Comparison of ENCODE assay signal across 9 cellular contexts in the genomic region with DNA sequence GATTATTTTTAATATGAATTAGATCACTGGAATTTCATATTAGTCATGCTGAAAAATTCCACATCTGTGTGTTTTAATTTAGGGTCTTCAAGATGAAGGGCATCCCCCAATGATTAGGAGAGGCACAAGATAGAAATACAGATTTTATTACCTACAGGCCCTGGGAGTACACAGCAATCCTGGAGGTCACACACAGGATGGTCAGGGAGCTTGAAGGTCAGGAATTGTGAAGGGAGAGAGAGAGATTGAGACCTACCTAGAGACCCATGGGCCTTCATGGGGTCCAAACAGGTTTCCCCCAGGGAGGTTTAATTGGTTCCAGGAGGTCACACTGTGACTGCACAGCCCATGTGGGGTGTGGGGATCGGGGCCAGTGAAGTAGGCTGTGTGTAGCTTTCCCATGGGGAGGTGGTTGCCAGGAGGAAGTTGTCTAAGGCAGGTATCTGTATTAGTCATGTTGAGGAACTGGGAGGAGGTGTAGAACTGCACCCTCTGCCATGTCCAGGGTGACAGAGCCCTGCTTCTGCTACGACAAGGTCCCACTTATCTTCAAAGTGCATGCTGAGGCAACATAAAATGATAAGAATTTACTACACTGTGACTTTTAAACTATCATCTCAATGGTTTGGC. TPM values are rescaled to one million over a fixed set of nuclear protein-coding genes. Genes with fewer than 3 reads are reported as not detected.
DNase-seq lines count a peak whose midpoint lies in the region; ATAC-seq, FAIRE-seq and TF ChIP-seq lines count a peak whose summit lies in the region.
"Had no signal": no experiment of that assay in that cellular context is flagged by ENCODE, and none has a peak within 500 bp of the region (broad histone marks: within the 10 kb centered on the region; RNA-seq: fewer than 3 reads in every experiment).

No MANE protein-coding gene starts in this region.

- no peak for FAIRE-seq in small intestine (lab: Jason Lieb, UNC)
- FAIRE-seq: islet of Langerhans had no signal

- ATAC-seq in HG03060 (IDR thresholded peaks at IDR 0.05; ENCODE audit: low read depth, unreplicated experiment), result peak; percentile 86
- ATAC-seq in WTC11, result no peak

- H3K36me3 Mint-ChIP-seq in activated naive CD4-positive, alpha-beta T cell treated with anti-CD3 and anti-CD28 coated beads, Interleukin-2, amount 50 U/mL, for 24 hours, result peaks cover 18% of the 10 kb centered on the region
- H3K36me3 Mint-ChIP-seq in WTC11, result no peaks in the 10 kb centered on the region

- peak overlapping the region; percentile 51 for H3K4me3 Mint-ChIP-seq in activated naive CD4-positive, alpha-beta T cell treated with anti-CD3 and anti-CD28 coated beads, Interleukin-2, amount 50 U/mL, for 24 hours
- no peak overlapping the region for H3K4me3 Mint-ChIP-seq in WTC11

- H3K27ac ChIP-seq in small intestine (ENCODE audit: low read depth in 1 of 2, low read length in 1 of 2), result peak overlapping the region; percentile 54 to 78

- POLR2A ChIA-PET in WTC11 (lab: Charles Lee), result no interaction called here

- H3K27me3 ChIP-seq in small intestine (ENCODE audit: control insufficient read depth in 2 of 2, insufficient read depth in 2 of 2, low read length in 2 of 2) (no peaks in the 10 kb centered on the region), MG63 (no peaks in the 10 kb centered on the region)

- H3K36me3 ChIP-seq in small intestine (ENCODE audit: control insufficient read depth in 2 of 2, insufficient read depth in 2 of 2, low read length in 2 of 2) (no peaks in the 10 kb centered on the region), MG63 (peaks cover 3% of the 10 kb centered on the region)

- no peaks in the 10 kb centered on the region for H3K27me3 Mint-ChIP-seq in activated naive CD4-positive, alpha-beta T cell treated with anti-CD3 and anti-CD28 coated beads, Interleukin-2, amount 50 U/mL, for 24 hours
- no peaks in the 10 kb centered on the region for H3K27me3 Mint-ChIP-seq in WTC11 (ENCODE audit: low read depth)

- CTCF ChIA-PET in WTC11 (lab: Charles Lee), result interaction anchor here (1.9 kb wide), 1 partner anchor 32 kb away, joined by 7 read pairs; no protein-coding TSS in a partner anchor

- peak overlapping the region; percentile 81 for H3K27ac Mint-ChIP-seq in activated naive CD4-positive, alpha-beta T cell treated with anti-CD3 and anti-CD28 coated beads, Interleukin-2, amount 50 U/mL, for 24 hours
- H3K27ac Mint-ChIP-seq in WTC11, result 0 out of 2 replicates have a peak overlapping the region, but pooled peaks have one; percentile 48

- DNase-seq in activated naive CD4-positive, alpha-beta T cell (lab: John Stamatoyannopoulos, UW), result no peak
- DNase-seq in WTC11 (ENCODE audit: low spot score), result no peak
- peak; percentile 91 for DNase-seq in small intestine
- no peak for DNase-seq in MG63
- no peak for DNase-seq in dedifferentiated amniotic fluid mesenchymal stem cell (ENCODE audit: extremely low spot score)
- no peak for DNase-seq in NK-92 (lab: John Stamatoyannopoulos, UW; ENCODE audit: unreplicated experiment)

- no peak for TF ChIP-seq CTCF in WTC11 (IDR thresholded peaks at IDR 0.05)

- H3K4me1 Mint-ChIP-seq in activated naive CD4-positive, alpha-beta T cell treated with anti-CD3 and anti-CD28 coated beads, Interleukin-2, amount 50 U/mL, for 24 hours, result peaks cover 95% of the 10 kb centered on the region
- H3K4me1 Mint-ChIP-seq in WTC11, result peaks cover 85% of the 10 kb centered on the region

- WGBS in small intestine, 3 donors, result 18 to 39% (median 32%) methylated on average over 2 of the region's 2 CpGs

- no peaks in the 10 kb centered on the region for H3K9me3 Mint-ChIP-seq in activated naive CD4-positive, alpha-beta T cell treated with anti-CD3 and anti-CD28 coated beads, Interleukin-2, amount 50 U/mL, for 24 hours
- no peaks in the 10 kb centered on the region for H3K9me3 Mint-ChIP-seq in WTC11

- H3K4me1 ChIP-seq in small intestine (ENCODE audit: control insufficient read depth in 2 of 2, insufficient read depth in 1 of 2, low read depth in 1 of 2, low read length in 1 of 2), result peaks cover 3 to 18% of the 10 kb centered on the region in 2 donors

- no peak overlapping the region for H3K4me3 ChIP-seq in small intestine (ENCODE audit: low read depth in 1 of 2, low read length in 2 of 2)
- no peak overlapping the region for H3K4me3 ChIP-seq in MG63

- H3K9me3 ChIP-seq in small intestine (ENCODE audit: control insufficient read depth, low read depth), result no peaks in the 10 kb centered on the region
- H3K9me3 ChIP-seq in MG63, result no peaks in the 10 kb centered on the region

TF ChIP-seq in WTC11, 78 proteins besides CTCF, POLR2A, EP300 and RAD21 (continues in another document):
- TF ChIP-seq TCF7 (CRISPR knock-in tag; IDR thresholded peaks at IDR 0.05; ENCODE audit: low read depth) (no peak), ELF4 (CRISPR knock-in tag; IDR thresholded peaks at IDR 0.05; ENCODE audit: low read depth) (no peak), GRHL2 (CRISPR knock-in tag; IDR thresholded peaks at IDR 0.05; ENCODE audit: insufficient replicate concordance, severe bottlenecking) (no peak), OVOL2 (CRISPR knock-in tag; IDR thresholded peaks at IDR 0.05; ENCODE audit: borderline replicate concordance) (no peak), ZNF219 (CRISPR knock-in tag; IDR thresholded peaks at IDR 0.05; ENCODE audit: borderline replicate concordance) (no peak), SMAD4 (CRISPR knock-in tag; IDR thresholded peaks at IDR 0.05) (no peak), FOXP1 (CRISPR knock-in tag; IDR thresholded peaks at IDR 0.05; ENCODE audit: borderline replicate concordance) (no peak), KAT7 (CRISPR knock-in tag; IDR thresholded peaks at IDR 0.05; ENCODE audit: borderline replicate concordance) (no peak), NFE2L1 (CRISPR knock-in tag; IDR thresholded peaks at IDR 0.05) (no peak), FOXK1 (CRISPR knock-in tag; IDR thresholded peaks at IDR 0.05) (no peak)
- TF ChIP-seq, protein P1, sequence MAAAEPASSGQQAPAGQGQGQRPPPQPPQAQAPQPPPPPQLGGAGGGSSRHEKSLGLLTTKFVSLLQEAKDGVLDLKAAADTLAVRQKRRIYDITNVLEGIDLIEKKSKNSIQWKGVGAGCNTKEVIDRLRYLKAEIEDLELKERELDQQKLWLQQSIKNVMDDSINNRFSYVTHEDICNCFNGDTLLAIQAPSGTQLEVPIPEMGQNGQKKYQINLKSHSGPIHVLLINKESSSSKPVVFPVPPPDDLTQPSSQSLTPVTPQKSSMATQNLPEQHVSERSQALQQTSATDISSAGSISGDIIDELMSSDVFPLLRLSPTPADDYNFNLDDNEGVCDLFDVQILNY (CRISPR knock-in tag; IDR thresholded peaks at IDR 0.05), result no peak
- TF ChIP-seq, protein P2, sequence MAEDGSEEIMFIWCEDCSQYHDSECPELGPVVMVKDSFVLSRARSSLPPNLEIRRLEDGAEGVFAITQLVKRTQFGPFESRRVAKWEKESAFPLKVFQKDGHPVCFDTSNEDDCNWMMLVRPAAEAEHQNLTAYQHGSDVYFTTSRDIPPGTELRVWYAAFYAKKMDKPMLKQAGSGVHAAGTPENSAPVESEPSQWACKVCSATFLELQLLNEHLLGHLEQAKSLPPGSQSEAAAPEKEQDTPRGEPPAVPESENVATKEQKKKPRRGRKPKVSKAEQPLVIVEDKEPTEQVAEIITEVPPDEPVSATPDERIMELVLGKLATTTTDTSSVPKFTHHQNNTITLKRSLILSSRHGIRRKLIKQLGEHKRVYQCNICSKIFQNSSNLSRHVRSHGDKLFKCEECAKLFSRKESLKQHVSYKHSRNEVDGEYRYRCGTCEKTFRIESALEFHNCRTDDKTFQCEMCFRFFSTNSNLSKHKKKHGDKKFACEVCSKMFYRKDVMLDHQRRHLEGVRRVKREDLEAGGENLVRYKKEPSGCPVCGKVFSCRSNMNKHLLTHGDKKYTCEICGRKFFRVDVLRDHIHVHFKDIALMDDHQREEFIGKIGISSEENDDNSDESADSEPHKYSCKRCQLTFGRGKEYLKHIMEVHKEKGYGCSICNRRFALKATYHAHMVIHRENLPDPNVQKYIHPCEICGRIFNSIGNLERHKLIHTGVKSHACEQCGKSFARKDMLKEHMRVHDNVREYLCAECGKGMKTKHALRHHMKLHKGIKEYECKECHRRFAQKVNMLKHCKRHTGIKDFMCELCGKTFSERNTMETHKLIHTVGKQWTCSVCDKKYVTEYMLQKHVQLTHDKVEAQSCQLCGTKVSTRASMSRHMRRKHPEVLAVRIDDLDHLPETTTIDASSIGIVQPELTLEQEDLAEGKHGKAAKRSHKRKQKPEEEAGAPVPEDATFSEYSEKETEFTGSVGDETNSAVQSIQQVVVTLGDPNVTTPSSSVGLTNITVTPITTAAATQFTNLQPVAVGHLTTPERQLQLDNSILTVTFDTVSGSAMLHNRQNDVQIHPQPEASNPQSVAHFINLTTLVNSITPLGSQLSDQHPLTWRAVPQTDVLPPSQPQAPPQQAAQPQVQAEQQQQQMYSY (CRISPR knock-in tag; IDR thresholded peaks at IDR 0.05), result no peak
- TF ChIP-seq, protein P3, sequence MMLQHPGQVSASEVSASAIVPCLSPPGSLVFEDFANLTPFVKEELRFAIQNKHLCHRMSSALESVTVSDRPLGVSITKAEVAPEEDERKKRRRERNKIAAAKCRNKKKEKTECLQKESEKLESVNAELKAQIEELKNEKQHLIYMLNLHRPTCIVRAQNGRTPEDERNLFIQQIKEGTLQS (CRISPR knock-in tag; conservative IDR thresholded peaks at IDR 0.05), result no peak
- TF ChIP-seq, protein P4, sequence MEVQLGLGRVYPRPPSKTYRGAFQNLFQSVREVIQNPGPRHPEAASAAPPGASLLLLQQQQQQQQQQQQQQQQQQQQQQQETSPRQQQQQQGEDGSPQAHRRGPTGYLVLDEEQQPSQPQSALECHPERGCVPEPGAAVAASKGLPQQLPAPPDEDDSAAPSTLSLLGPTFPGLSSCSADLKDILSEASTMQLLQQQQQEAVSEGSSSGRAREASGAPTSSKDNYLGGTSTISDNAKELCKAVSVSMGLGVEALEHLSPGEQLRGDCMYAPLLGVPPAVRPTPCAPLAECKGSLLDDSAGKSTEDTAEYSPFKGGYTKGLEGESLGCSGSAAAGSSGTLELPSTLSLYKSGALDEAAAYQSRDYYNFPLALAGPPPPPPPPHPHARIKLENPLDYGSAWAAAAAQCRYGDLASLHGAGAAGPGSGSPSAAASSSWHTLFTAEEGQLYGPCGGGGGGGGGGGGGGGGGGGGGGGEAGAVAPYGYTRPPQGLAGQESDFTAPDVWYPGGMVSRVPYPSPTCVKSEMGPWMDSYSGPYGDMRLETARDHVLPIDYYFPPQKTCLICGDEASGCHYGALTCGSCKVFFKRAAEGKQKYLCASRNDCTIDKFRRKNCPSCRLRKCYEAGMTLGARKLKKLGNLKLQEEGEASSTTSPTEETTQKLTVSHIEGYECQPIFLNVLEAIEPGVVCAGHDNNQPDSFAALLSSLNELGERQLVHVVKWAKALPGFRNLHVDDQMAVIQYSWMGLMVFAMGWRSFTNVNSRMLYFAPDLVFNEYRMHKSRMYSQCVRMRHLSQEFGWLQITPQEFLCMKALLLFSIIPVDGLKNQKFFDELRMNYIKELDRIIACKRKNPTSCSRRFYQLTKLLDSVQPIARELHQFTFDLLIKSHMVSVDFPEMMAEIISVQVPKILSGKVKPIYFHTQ (CRISPR knock-in tag; IDR thresholded peaks at IDR 0.05), result no peak

RNA-seq across cellular contexts. Expression of a gene that starts 18.3 kb away (rescaled TPM):
- 28.0 to 35.0 TPM (median 29.1 TPM) in 3 replicates for total RNA-seq in WTC11 (2021)
- polyA plus RNA-seq in small intestine, result 10 to 100 TPM; 36.4 to 57.8 (median 57.5) TPM
- 44.2 and 51.4 TPM in 2 replicates for total RNA-seq in MG63 (2014; rRNA removed; shearing (Covaris generic); ENCODE audit: low replicate concordance)
